Comparison of ENCODE assay signal across 8 cellular contexts in genomic region chr6:113690255-113690956, GRCh38.
DNase-seq lines count a peak whose midpoint lies in the region; ATAC-seq, FAIRE-seq and TF ChIP-seq lines count a peak whose summit lies in the region.

No MANE protein-coding gene starts in this region.

- no peaks in the 10 kb centered on the region for H3K9me1 ChIP-seq in keratinocyte (ENCODE audit: control insufficient read depth, extremely low read depth, insufficient read depth, low read length)

- CTCF ChIA-PET in PC-3 (lab: Charles Lee): no interaction called here

- H3K9me2 ChIP-seq in PC-3 (replicated peaks; ENCODE audit: low read length): no peaks in the 10 kb centered on the region

- POLR2A ChIA-PET in PC-3 (lab: Charles Lee; ENCODE audit: unreplicated experiment): no interaction called here

- intact Hi-C loops in PC-3 (cut with micrococcal nuclease) (loop anchor here (5.0 kb wide), 2 partner anchors 43 to 338 kb away; no protein-coding TSS in a partner anchor), Right ventricle myocardium superior (cut with DNase I) (no loop called here)

- no TSS peak for BruUV-seq in PC-3 (replicated peaks; lab: Mats Ljungman, UMichigan)

- H3K36me3 ChIP-seq in PC-3 (ENCODE audit: low read depth, low read length): no peaks in the 10 kb centered on the region
- no peaks in the 10 kb centered on the region for H3K36me3 ChIP-seq in keratinocyte (ENCODE audit: control insufficient read depth in 2 of 2, extremely low read depth in 1 of 2, insufficient read depth in 2 of 2, low read length in 2 of 2)

- no peaks in the 10 kb centered on the region for H4K20me1 ChIP-seq in PC-3 (ENCODE audit: low read length)
- no peaks in the 10 kb centered on the region for H4K20me1 ChIP-seq in keratinocyte (ENCODE audit: control insufficient read depth, extremely low read depth, insufficient read depth, low read length)

- H3K9me3 ChIP-seq in PC-3 (ENCODE audit: low read length): no peaks in the 10 kb centered on the region
- H3K9me3 ChIP-seq in keratinocyte (ENCODE audit: control insufficient read depth, low read depth, low read length): no peaks in the 10 kb centered on the region

- no peaks in the 10 kb centered on the region for H3F3A ChIP-seq in PC-3 (ENCODE audit: low read length, unreplicated experiment)

- H3K79me2 ChIP-seq in PC-3 (ENCODE audit: low read length) (no peaks in the 10 kb centered on the region), keratinocyte (ENCODE audit: control insufficient read depth, insufficient read depth, low read length) (no peaks in the 10 kb centered on the region)

- FAIRE-seq in keratinocyte (lab: Jason Lieb, UNC): peak; percentile 69

- H3K27ac ChIP-seq in PC-3 (ENCODE audit: low read length): peak overlapping the region; percentile 58
- peak overlapping the region; percentile 33 for H3K27ac ChIP-seq in keratinocyte (ENCODE audit: control insufficient read depth, insufficient read depth, low read length)

- H3K4me2 ChIP-seq in PC-3 (ENCODE audit: low read length) (peak overlapping the region; percentile 55), keratinocyte (ENCODE audit: control insufficient read depth, extremely low read depth, insufficient read depth, low read depth, low read length) (peak overlapping the region; percentile 42)

- H3K9ac ChIP-seq in PC-3 (ENCODE audit: low read length): no peak overlapping the region
- H3K9ac ChIP-seq in keratinocyte (ENCODE audit: control insufficient read depth, extremely low read depth, insufficient read depth, low read length): no peak overlapping the region

- H3K4me1 ChIP-seq in PC-3 (ENCODE audit: insufficient read depth, low read length) (peaks cover 35% of the 10 kb centered on the region), keratinocyte (ENCODE audit: control insufficient read depth, extremely low read depth, insufficient read depth, low read length) (peaks cover 25% of the 10 kb centered on the region)

- ATAC-seq in HG03045 (IDR thresholded peaks at IDR 0.05; ENCODE audit: unreplicated experiment) (peak; percentile 75), PC-3 (peak; percentile 76), Right ventricle myocardium superior (ENCODE audit: poor library complexity) (no peak)

- dilution Hi-C loops in keratinocyte (cut with MboI; ENCODE audit: extremely low pct_ligation_motif_present, low sequenced_read_pairs): no loop called here

- peak; percentile 13 for DNase-seq in NCI-H446 treated with DMSO at 0.1 percent for 48 hours (lab: John Stamatoyannopoulos, UW)
- no peak for DNase-seq in NCI-H446 (lab: John Stamatoyannopoulos, UW)
- DNase-seq in PC-3: peak; percentile 80
- peak; percentile 32 for DNase-seq in keratinocyte (ENCODE audit: low read depth, low spot score)
- no peak for DNase-seq in NCI-H128 (lab: John Stamatoyannopoulos, UW; ENCODE audit: unreplicated experiment)
- no peak for DNase-seq in KG1 (lab: John Stamatoyannopoulos, UW)
- DNase-seq in Right ventricle myocardium superior: no peak

- H3K27me3 ChIP-seq in PC-3 (ENCODE audit: low read length) (no peaks in the 10 kb centered on the region), keratinocyte (ENCODE audit: control insufficient read depth, extremely low read depth, insufficient read depth, low read length) (no peaks in the 10 kb centered on the region)

- H3K4me3 ChIP-seq in PC-3 (ENCODE audit: low read length) (no peak overlapping the region), keratinocyte (ENCODE audit: control insufficient read depth in 2 of 3, extremely low read depth in 1 of 3, insufficient read depth in 2 of 3, low read depth in 1 of 3, low read length in 3 of 3) (no peak overlapping the region)

- H2AFZ ChIP-seq in PC-3 (ENCODE audit: low read length): no peak overlapping the region
- no peak overlapping the region for H2AFZ ChIP-seq in keratinocyte (ENCODE audit: control insufficient read depth, low read length)

- no peak for TF ChIP-seq CTCF in PC-3 (conservative IDR thresholded peaks at IDR 0.05; ENCODE audit: low read depth, low read length)
- TF ChIP-seq CTCF in keratinocyte (optimal IDR thresholded peaks at IDR 0.05 in 1 of 3, IDR thresholded peaks at IDR 0.05 in 1 of 3, conservative IDR thresholded peaks at IDR 0.05 in 1 of 3; ENCODE audit: extremely low read depth in 1 of 3, insufficient read depth in 2 of 3, low read length in 3 of 3): no peak

Comparison
In these comparisons a context has a peak if more than half of its experiments do, and no peak if none do; other contexts are left out.
1. DNase-seq: peak in NCI-H446 treated with DMSO at 0.1 percent for 48 hours (single experiment), PC-3 (single experiment) and keratinocyte (single experiment); none in NCI-H446 (0 of 2), NCI-H128 (single experiment), KG1 (single experiment) and Right ventricle myocardium superior (single experiment).